Comparison of ENCODE assay signal across 1 cellular context in genomic region chr3:20015525-20015924, GRCh38.
TF ChIP-seq lines count a peak whose summit lies in the region.

No MANE protein-coding gene starts in this region.

TF ChIP-seq in K562, 482 proteins besides CTCF, POLR2A, EP300 and RAD21:
- TF ChIP-seq HMG20A (CRISPR knock-in tag; conservative IDR thresholded peaks at IDR 0.05) (no peak), SOX6 (IDR thresholded peaks at IDR 0.05) (0 out of 2 replicates have a peak, but pooled peaks have one; percentile 30), MEF2D (tag; conservative IDR thresholded peaks at IDR 0.05; ENCODE audit: low read depth) (0 out of 2 replicates have a peak, but pooled peaks have one; percentile 28), TBL1XR1 (IDR thresholded peaks at IDR 0.05; ENCODE audit: low read length in 2 of 2) (peak in 1 of 2 experiments; percentile 50; a peak in 1 of 4 replicates), MED1 (CRISPR knock-in tag; IDR thresholded peaks at IDR 0.05; ENCODE audit: borderline replicate concordance) (no peak), SREBF1 (IDR thresholded peaks at IDR 0.05; ENCODE audit: borderline replicate concordance, low read depth, low read length) (no peak), MTA2 (IDR thresholded peaks at IDR 0.05; ENCODE audit: low read depth) (peak; percentile 47; the same call in 1 of the 2 replicates), TRIM28 (IDR thresholded peaks at IDR 0.05) (no peak), MEIS2 (IDR thresholded peaks at IDR 0.05; ENCODE audit: partially characterized antibody) (peak; percentile 49), HNRNPL (IDR thresholded peaks at IDR 0.05; ENCODE audit: low read depth, low read length) (no peak), RCOR1 (IDR thresholded peaks at IDR 0.05; ENCODE audit: borderline replicate concordance in 1 of 2, low read depth in 2 of 2, low read length in 2 of 2) (peak in 1 of 2 experiments; percentile 91; a peak in 2 of 4 replicates), ZNF133 (CRISPR knock-in tag; IDR thresholded peaks at IDR 0.05) (no peak), ZNF76 (CRISPR knock-in tag; IDR thresholded peaks at IDR 0.05; ENCODE audit: borderline replicate concordance) (no peak), RUNX1 (IDR thresholded peaks at IDR 0.05; ENCODE audit: low read depth) (no peak), KLF10 (CRISPR knock-in tag; IDR thresholded peaks at IDR 0.05) (no peak), POLR2AphosphoS5 (IDR thresholded peaks at IDR 0.05; ENCODE audit: control insufficient read depth, insufficient read depth, low read depth, low read length) (peak; percentile 51; the same call in 1 of the 2 replicates), KAT2B (IDR thresholded peaks at IDR 0.05; ENCODE audit: low read depth, low read length) (no peak), FOXM1 (IDR thresholded peaks at IDR 0.05; ENCODE audit: low read depth) (peak; percentile 61), FOXM1 (CRISPR knock-in tag; IDR thresholded peaks at IDR 0.05; ENCODE audit: low read depth) (no peak), ELF4 (CRISPR knock-in tag; IDR thresholded peaks at IDR 0.05) (0 out of 2 replicates have a peak, but pooled peaks have one; percentile 11), PML (IDR thresholded peaks at IDR 0.05; ENCODE audit: low read length) (peak; percentile 51; the same call in 1 of the 2 replicates), CREM (IDR thresholded peaks at IDR 0.05; ENCODE audit: low read depth) (peak; percentile 39), SRSF7 (optimal IDR thresholded peaks at IDR 0.05; ENCODE audit: low read depth, low read length) (no peak), GATAD2B (IDR thresholded peaks at IDR 0.05; ENCODE audit: borderline replicate concordance) (peak; percentile 38; the same call in 1 of the 2 replicates), GTF2F1 (IDR thresholded peaks at IDR 0.05; ENCODE audit: low read depth, low read length) (no peak), SMARCB1 (IDR thresholded peaks at IDR 0.05; ENCODE audit: insufficient read length, low read depth) (no peak), TAF1 (IDR thresholded peaks at IDR 0.05; ENCODE audit: control insufficient read depth, extremely low read depth, insufficient read depth, low read length, severe bottlenecking) (no peak), ZNF311 (CRISPR knock-in tag; IDR thresholded peaks at IDR 0.05) (no peak), ZNF75A (CRISPR knock-in tag; IDR thresholded peaks at IDR 0.05) (no peak), ARID1B (IDR thresholded peaks at IDR 0.05) (peak; percentile 83), CTBP1 (IDR thresholded peaks at IDR 0.05; ENCODE audit: borderline replicate concordance) (peak; percentile 83), RBM25 (IDR thresholded peaks at IDR 0.05; ENCODE audit: low read depth, low read length, severe bottlenecking) (no peak), RNF2 (IDR thresholded peaks at IDR 0.05) (peak; percentile 15; the same call in 1 of the 2 replicates), SMARCE1 (IDR thresholded peaks at IDR 0.05) (peak; percentile 49; the same call in 1 of the 2 replicates), NUFIP1 (IDR thresholded peaks at IDR 0.05; ENCODE audit: partially characterized antibody) (no peak), XRCC5 (IDR thresholded peaks at IDR 0.05; ENCODE audit: low read depth, low read length) (no peak), HMBOX1 (IDR thresholded peaks at IDR 0.05) (peak; percentile 39; the same call in 1 of the 2 replicates), THRAP3 (IDR thresholded peaks at IDR 0.05; ENCODE audit: borderline replicate concordance) (no peak), ZNF175 (CRISPR knock-in tag; IDR thresholded peaks at IDR 0.05; ENCODE audit: low read depth) (no peak), NR2C1 (IDR thresholded peaks at IDR 0.05) (no peak), NR2C1 (tag; IDR thresholded peaks at IDR 0.05) (no peak), KLF16 (IDR thresholded peaks at IDR 0.05) (peak; percentile 61), CCNT2 (IDR thresholded peaks at IDR 0.05; ENCODE audit: borderline replicate concordance, extremely low read depth, insufficient read length, low read depth, low read length) (peak; percentile 26), TEAD4 (IDR thresholded peaks at IDR 0.05; ENCODE audit: low read length) (peak; percentile 87), TEAD4 (CRISPR knock-in tag; IDR thresholded peaks at IDR 0.05; ENCODE audit: borderline replicate concordance) (no peak), ZNF830 (CRISPR knock-in tag; IDR thresholded peaks at IDR 0.05) (no peak), NR3C1 (CRISPR knock-in tag; IDR thresholded peaks at IDR 0.05) (no peak), TAL1 (IDR thresholded peaks at IDR 0.05) (peak; percentile 75), ZNF740 (CRISPR knock-in tag; IDR thresholded peaks at IDR 0.05) (no peak), ZNF740 (tag; IDR thresholded peaks at IDR 0.05) (no peak), TEAD2 (tag; IDR thresholded peaks at IDR 0.05) (no peak), ZFP36 (IDR thresholded peaks at IDR 0.05; ENCODE audit: low read depth, low read length, partially characterized antibody) (no peak), SMARCA4 (IDR thresholded peaks at IDR 0.05) (peak; percentile 56; the same call in 1 of the 2 replicates), CBFA2T2 (conservative IDR thresholded peaks at IDR 0.05) (peak; percentile 63), GTF2E2 (tag; IDR thresholded peaks at IDR 0.05) (no peak), TCF3 (CRISPR knock-in tag; IDR thresholded peaks at IDR 0.05) (peak; percentile 84), SPI1 (IDR thresholded peaks at IDR 0.05; ENCODE audit: borderline replicate concordance, low read depth, low read length) (peak; percentile 74; the same call in 1 of the 2 replicates), NCOR1 (IDR thresholded peaks at IDR 0.05) (peak; percentile 67), STAT5A (IDR thresholded peaks at IDR 0.05; ENCODE audit: borderline replicate concordance, low read length) (peak; percentile 29; the same call in 1 of the 2 replicates), ELF1 (tag; IDR thresholded peaks at IDR 0.05) (peak; percentile 53; the same call in 1 of the 2 replicates), CBFA2T3 (IDR thresholded peaks at IDR 0.05) (peak; percentile 77)
- TF ChIP-seq, protein P1, sequence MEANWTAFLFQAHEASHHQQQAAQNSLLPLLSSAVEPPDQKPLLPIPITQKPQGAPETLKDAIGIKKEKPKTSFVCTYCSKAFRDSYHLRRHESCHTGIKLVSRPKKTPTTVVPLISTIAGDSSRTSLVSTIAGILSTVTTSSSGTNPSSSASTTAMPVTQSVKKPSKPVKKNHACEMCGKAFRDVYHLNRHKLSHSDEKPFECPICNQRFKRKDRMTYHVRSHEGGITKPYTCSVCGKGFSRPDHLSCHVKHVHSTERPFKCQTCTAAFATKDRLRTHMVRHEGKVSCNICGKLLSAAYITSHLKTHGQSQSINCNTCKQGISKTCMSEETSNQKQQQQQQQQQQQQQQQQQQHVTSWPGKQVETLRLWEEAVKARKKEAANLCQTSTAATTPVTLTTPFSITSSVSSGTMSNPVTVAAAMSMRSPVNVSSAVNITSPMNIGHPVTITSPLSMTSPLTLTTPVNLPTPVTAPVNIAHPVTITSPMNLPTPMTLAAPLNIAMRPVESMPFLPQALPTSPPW (CRISPR knock-in tag; IDR thresholded peaks at IDR 0.05): peak; percentile 17; the same call in 1 of the 2 replicates
- TF ChIP-seq, protein P2, sequence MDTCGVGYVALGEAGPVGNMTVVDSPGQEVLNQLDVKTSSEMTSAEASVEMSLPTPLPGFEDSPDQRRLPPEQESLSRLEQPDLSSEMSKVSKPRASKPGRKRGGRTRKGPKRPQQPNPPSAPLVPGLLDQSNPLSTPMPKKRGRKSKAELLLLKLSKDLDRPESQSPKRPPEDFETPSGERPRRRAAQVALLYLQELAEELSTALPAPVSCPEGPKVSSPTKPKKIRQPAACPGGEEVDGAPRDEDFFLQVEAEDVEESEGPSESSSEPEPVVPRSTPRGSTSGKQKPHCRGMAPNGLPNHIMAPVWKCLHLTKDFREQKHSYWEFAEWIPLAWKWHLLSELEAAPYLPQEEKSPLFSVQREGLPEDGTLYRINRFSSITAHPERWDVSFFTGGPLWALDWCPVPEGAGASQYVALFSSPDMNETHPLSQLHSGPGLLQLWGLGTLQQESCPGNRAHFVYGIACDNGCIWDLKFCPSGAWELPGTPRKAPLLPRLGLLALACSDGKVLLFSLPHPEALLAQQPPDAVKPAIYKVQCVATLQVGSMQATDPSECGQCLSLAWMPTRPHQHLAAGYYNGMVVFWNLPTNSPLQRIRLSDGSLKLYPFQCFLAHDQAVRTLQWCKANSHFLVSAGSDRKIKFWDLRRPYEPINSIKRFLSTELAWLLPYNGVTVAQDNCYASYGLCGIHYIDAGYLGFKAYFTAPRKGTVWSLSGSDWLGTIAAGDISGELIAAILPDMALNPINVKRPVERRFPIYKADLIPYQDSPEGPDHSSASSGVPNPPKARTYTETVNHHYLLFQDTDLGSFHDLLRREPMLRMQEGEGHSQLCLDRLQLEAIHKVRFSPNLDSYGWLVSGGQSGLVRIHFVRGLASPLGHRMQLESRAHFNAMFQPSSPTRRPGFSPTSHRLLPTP (IDR thresholded peaks at IDR 0.05; ENCODE audit: borderline replicate concordance, extremely low read depth, insufficient read length): no peak
